ENCODE assay signal across 21 cellular contexts in genomic region chr16:79629003-79629402, GRCh38. TPM values are rescaled to one million over a fixed set of nuclear protein-coding genes. Genes with fewer than 3 reads are reported as not detected.
DNase-seq lines count a peak whose midpoint lies in the region; ATAC-seq and TF ChIP-seq lines count a peak whose summit lies in the region.
"Had no signal": no experiment of that assay in that cellular context is flagged by ENCODE, and none has a peak within 500 bp of the region (broad histone marks: within the 10 kb centered on the region; RNA-seq: fewer than 3 reads in every experiment).

No MANE protein-coding gene starts in this region.

- CTCF ChIA-PET in naive thymus-derived CD4-positive, alpha-beta T cell (lab: Charles Lee): interaction anchor here (0.7 kb wide), 1 partner anchor 777 kb away, joined by 4 read pairs; no protein-coding TSS in a partner anchor

- H3K9ac ChIP-seq in smooth muscle cell (ENCODE audit: low read depth): peak overlapping the region; percentile 52

- peaks cover 4% of the 10 kb centered on the region for H3F3A ChIP-seq in smooth muscle cell (ENCODE audit: low read depth)

- no peak overlapping the region for H3K4me3 ChIP-seq in smooth muscle cell
- H3K4me3 ChIP-seq in naive thymus-derived CD4-positive, alpha-beta T cell (ENCODE audit: low read length): no peak overlapping the region
- H3K4me3 ChIP-seq: body of pancreas, heart right ventricle, skin epidermis had no signal

- peaks cover 3% of the 10 kb centered on the region for H3K4me1 ChIP-seq in smooth muscle cell (ENCODE audit: low read depth)
- H3K4me1 ChIP-seq in naive thymus-derived CD4-positive, alpha-beta T cell (ENCODE audit: control insufficient read depth in 2 of 2, insufficient read depth in 2 of 2, low read length in 2 of 2): peaks cover 0 to 6% of the 10 kb centered on the region in 2 donors
- H3K4me1 ChIP-seq: body of pancreas, heart right ventricle had no signal

- no peak for DNase-seq in activated T-cell treated with anti-CD3 and anti-CD28 coated beads, Interleukin-2, amount 50 U/mL, for 24 hours
- no peak for DNase-seq in activated T-cell treated with anti-CD3 and anti-CD28 coated beads, Interleukin-2, amount 50 U/mL, for 48 hours
- peak; percentile 54 for DNase-seq in MV-4-11 (lab: John Stamatoyannopoulos, UW)
- peak; percentile 44 for DNase-seq in amniotic epithelial cell (ENCODE audit: low read depth)
- no peak for DNase-seq in smooth muscle cell (lab: John Stamatoyannopoulos, UW; ENCODE audit: unreplicated experiment)
- DNase-seq in naive thymus-derived CD4-positive, alpha-beta T cell: no peak
- no peak for DNase-seq in NCI-H82 treated with DMSO at 0.1 percent for 48 hours (lab: John Stamatoyannopoulos, UW; ENCODE audit: unreplicated experiment)
- DNase-seq: body of pancreas; effector memory CD4-positive, alpha-beta T cell; foreskin fibroblast; GOT3; heart right ventricle; left cardiac atrium; NCI-H1048; NCI-H187 treated with DMSO at 0.1 percent for 48 hours; NCI-H69; nucleus accumbens; WERI-Rb-1 had no signal

- no peaks in the 10 kb centered on the region for H4K20me1 ChIP-seq in smooth muscle cell (ENCODE audit: low read depth)

- H3K36me3 Mint-ChIP-seq in activated T-cell treated with anti-CD3 and anti-CD28 coated beads, Interleukin-2, amount 50 U/mL, for 24 hours (ENCODE audit: low read depth): no peaks in the 10 kb centered on the region
- peaks cover 0 to 25% (median 0%) of the 10 kb centered on the region in 5 donors for H3K36me3 Mint-ChIP-seq in naive thymus-derived CD4-positive, alpha-beta T cell
- H3K36me3 Mint-ChIP-seq: activated naive CD8-positive, alpha-beta T cell had no signal

- intact Hi-C loops in naive thymus-derived CD4-positive, alpha-beta T cell (cut with micrococcal nuclease): no loop called here

- peak overlapping the region; percentile 70 for H3K27ac ChIP-seq in smooth muscle cell (ENCODE audit: low read depth)
- H3K27ac ChIP-seq in naive thymus-derived CD4-positive, alpha-beta T cell (ENCODE audit: low read depth, low read length): no peak overlapping the region
- H3K27ac ChIP-seq: body of pancreas, C4-2B, heart right ventricle, skin epidermis, WERI-Rb-1 had no signal

- H3K79me2 ChIP-seq in smooth muscle cell (ENCODE audit: low read depth): no peaks in the 10 kb centered on the region

- peaks cover 2% of the 10 kb centered on the region for H3K9me3 Mint-ChIP-seq in activated T-cell treated with anti-CD3 and anti-CD28 coated beads, Interleukin-2, amount 50 U/mL, for 24 hours
- H3K9me3 Mint-ChIP-seq in naive thymus-derived CD4-positive, alpha-beta T cell: peaks cover 0 to 10% (median 0%) of the 10 kb centered on the region in 11 donors

- WGBS in smooth muscle cell (ENCODE audit: low lambda C conversion rate): 65% methylated on average over 6 of the region's 6 CpGs

- peak overlapping the region; percentile 76 for H3K27ac Mint-ChIP-seq in activated T-cell treated with anti-CD3 and anti-CD28 coated beads, Interleukin-2, amount 50 U/mL, for 24 hours
- peak overlapping the region in 1 of 9 donors; percentile 78 for H3K27ac Mint-ChIP-seq in naive thymus-derived CD4-positive, alpha-beta T cell
- H3K27ac Mint-ChIP-seq: activated naive CD8-positive, alpha-beta T cell had no signal

- H3K36me3 ChIP-seq in smooth muscle cell (ENCODE audit: low read depth): no peaks in the 10 kb centered on the region
- H3K36me3 ChIP-seq in naive thymus-derived CD4-positive, alpha-beta T cell (ENCODE audit: control insufficient read depth in 2 of 3, insufficient read depth in 3 of 3, low read length in 3 of 3): no peaks in the 10 kb centered on the region
- H3K36me3 ChIP-seq: heart right ventricle, WERI-Rb-1 had no signal

- H3K4me2 ChIP-seq in smooth muscle cell: peak overlapping the region; percentile 42

- peaks cover 58% of the 10 kb centered on the region for H3K27me3 Mint-ChIP-seq in activated T-cell treated with anti-CD3 and anti-CD28 coated beads, Interleukin-2, amount 50 U/mL, for 24 hours
- peaks cover 5 to 10% (median 6%) of the 10 kb centered on the region in 5 donors for H3K27me3 Mint-ChIP-seq in naive thymus-derived CD4-positive, alpha-beta T cell

- no peaks in the 10 kb centered on the region for H3K27me3 ChIP-seq in smooth muscle cell (ENCODE audit: low read depth)
- H3K27me3 ChIP-seq in naive thymus-derived CD4-positive, alpha-beta T cell (ENCODE audit: control insufficient read depth in 2 of 2, insufficient read depth in 2 of 2, low read length in 2 of 2): no peaks in the 10 kb centered on the region
- H3K27me3 ChIP-seq: body of pancreas had no signal

- no peaks in the 10 kb centered on the region for H3K9me3 ChIP-seq in smooth muscle cell (replicated peaks; ENCODE audit: low read depth)
- no peaks in the 10 kb centered on the region for H3K9me3 ChIP-seq in naive thymus-derived CD4-positive, alpha-beta T cell (ENCODE audit: control insufficient read depth in 2 of 3, low read length in 3 of 3)
- H3K9me3 ChIP-seq: body of pancreas had no signal

- POLR2A ChIA-PET in naive thymus-derived CD4-positive, alpha-beta T cell (lab: Charles Lee): no interaction called here

- TF ChIP-seq CTCF in smooth muscle cell (IDR thresholded peaks at IDR 0.05; ENCODE audit: borderline replicate concordance, insufficient read depth, poor library complexity, severe bottlenecking): no peak

- peaks cover 33% of the 10 kb centered on the region for H3K4me1 Mint-ChIP-seq in activated T-cell treated with anti-CD3 and anti-CD28 coated beads, Interleukin-2, amount 50 U/mL, for 24 hours (ENCODE audit: low read depth)
- peaks cover 0 to 59% (median 0%) of the 10 kb centered on the region in 7 donors for H3K4me1 Mint-ChIP-seq in naive thymus-derived CD4-positive, alpha-beta T cell

- no peak overlapping the region for H2AFZ ChIP-seq in smooth muscle cell (ENCODE audit: low read depth)

- ATAC-seq in naive thymus-derived CD4-positive, alpha-beta T cell: no peak
- ATAC-seq: body of pancreas, heart right ventricle, left cardiac atrium had no signal

- no peak overlapping the region for H3K4me3 Mint-ChIP-seq in activated T-cell treated with anti-CD3 and anti-CD28 coated beads, Interleukin-2, amount 50 U/mL, for 24 hours
- H3K4me3 Mint-ChIP-seq in naive thymus-derived CD4-positive, alpha-beta T cell: peak overlapping the region in 1 of 10 donors; percentile 73
- H3K4me3 Mint-ChIP-seq: activated naive CD8-positive, alpha-beta T cell had no signal

RNA-seq across cellular contexts. Expression of gene MAF, which starts 28.5 kb away (rescaled TPM):
- total RNA-seq in smooth muscle cell: 40.6 and 54.9 TPM in 2 replicates
- 19.1 and 22.2 TPM in 2 replicates for polyA plus RNA-seq in smooth muscle cell
- 10 to 100 TPM in 2 of 5 experiments, 1 to 10 TPM in 3; 5.4 to 54.6 (median 7.9) TPM for total RNA-seq in naive thymus-derived CD4-positive, alpha-beta T cell
- polyA plus RNA-seq in naive thymus-derived CD4-positive, alpha-beta T cell: under 1 TPM; 0.06 to 0.08 TPM

Comparison
In these comparisons a context has a peak if more than half of its experiments do, and no peak if none do; other contexts are left out.
1. DNase-seq: peak in MV-4-11 (single experiment) and amniotic epithelial cell (single experiment); none in activated T-cell treated with anti-CD3 and anti-CD28 coated beads, Interleukin-2, amount 50 U/mL, for 24 hours (single experiment), activated T-cell treated with anti-CD3 and anti-CD28 coated beads, Interleukin-2, amount 50 U/mL, for 48 hours (0 of 2), smooth muscle cell (single experiment), naive thymus-derived CD4-positive, alpha-beta T cell (0 of 9) and NCI-H82 treated with DMSO at 0.1 percent for 48 hours (single experiment).